ENCODE assay signal across 8 cellular contexts in the genomic region with DNA sequence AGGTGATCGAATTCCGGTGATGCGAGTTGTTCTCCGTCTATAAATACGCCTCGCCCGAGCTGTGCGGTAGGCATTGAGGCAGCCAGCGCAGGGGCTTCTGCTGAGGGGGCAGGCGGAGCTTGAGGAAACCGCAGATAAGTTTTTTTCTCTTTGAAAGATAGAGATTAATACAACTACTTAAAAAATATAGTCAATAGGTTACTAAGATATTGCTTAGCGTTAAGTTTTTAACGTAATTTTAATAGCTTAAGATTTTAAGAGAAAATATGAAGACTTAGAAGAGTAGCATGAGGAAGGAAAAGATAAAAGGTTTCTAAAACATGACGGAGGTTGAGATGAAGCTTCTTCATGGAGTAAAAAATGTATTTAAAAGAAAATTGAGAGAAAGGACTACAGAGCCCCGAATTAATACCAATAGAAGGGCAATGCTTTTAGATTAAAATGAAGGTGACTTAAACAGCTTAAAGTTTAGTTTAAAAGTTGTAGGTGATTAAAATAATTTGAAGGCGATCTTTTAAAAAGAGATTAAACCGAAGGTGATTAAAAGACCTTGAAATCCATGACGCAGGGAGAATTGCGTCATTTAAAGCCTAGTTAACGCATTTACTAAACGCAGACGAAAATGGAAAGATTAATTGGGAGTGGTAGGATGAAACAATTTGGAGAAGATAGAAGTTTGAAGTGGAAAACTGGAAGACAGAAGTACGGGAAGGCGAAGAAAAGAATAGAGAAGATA. TPM values are rescaled to one million over a fixed set of nuclear protein-coding genes. Genes with fewer than 3 reads are reported as not detected.
DNase-seq lines count a peak whose midpoint lies in the region; ATAC-seq and TF ChIP-seq lines count a peak whose summit lies in the region.

A gene (plus strand): TSS at position 69 of the 736 bp plus-strand sequence.

- peak within 1 kb of the TSS; percentile 96 for H3K9ac ChIP-seq in DND-41 (ENCODE audit: low read depth, low read length)

- H3K9me3 ChIP-seq in DND-41 (ENCODE audit: insufficient read depth, low read length, severe bottlenecking) (peaks cover 2% of the 10 kb centered on the region), right lobe of liver (no peaks in the 10 kb centered on the region)

- under 1% methylated on average over 24 of the region's 24 CpGs for WGBS in right lobe of liver (ENCODE audit: insufficient coverage, low coverage, low lambda C conversion rate, missing lambda C conversion rate)

- H4K20me1 ChIP-seq in DND-41 (ENCODE audit: insufficient read depth, low read length) = peaks cover 48% of the 10 kb centered on the region

- peaks cover 46% of the 10 kb centered on the region for H3K36me3 ChIP-seq in DND-41 (ENCODE audit: insufficient read depth, low read length)
- peaks cover 0 to 24% (median 16%) of the 10 kb centered on the region in 4 donors for H3K36me3 ChIP-seq in right lobe of liver

- H3K27me3 ChIP-seq in DND-41 (ENCODE audit: insufficient read depth, low read length, poor library complexity) (no peaks in the 10 kb centered on the region), right lobe of liver (no peaks in the 10 kb centered on the region)

- TF ChIP-seq POLR2A in right lobe of liver (IDR thresholded peaks at IDR 0.05) = peak; percentile 100

- H3K4me2 ChIP-seq in DND-41 (ENCODE audit: insufficient read depth, low read length) = peak within 1 kb of the TSS; percentile 84

- peaks cover 86% of the 10 kb centered on the region for H3K79me2 ChIP-seq in DND-41 (ENCODE audit: insufficient read depth, low read length)

- H2AFZ ChIP-seq in DND-41 (ENCODE audit: low read depth, low read length) = peak within 1 kb of the TSS; percentile 40; the same call in 1 of the 2 replicates

- intact Hi-C loops in right lobe of liver (cut with DNase I) = loop anchor here in 1 of 2 donors (5.0 kb wide), 1 partner anchor 77 kb away; a partner anchor contains a TSS

- DNase-seq in DND-41 = peak; percentile 93
- peak; percentile 98 for DNase-seq in NCI-H69 (lab: John Stamatoyannopoulos, UW)
- peak; percentile 92 for DNase-seq in activated CD4-positive, alpha-beta T cell treated with anti-CD3 and anti-CD28 coated beads, Interleukin-2, amount 50 U/mL, for 1 hour
- peak; percentile 97 for DNase-seq in dermis blood vessel endothelial cell
- peak; percentile 93 to 94 (median 93) for DNase-seq in right lobe of liver
- DNase-seq in stimulated activated CD4-positive, alpha-beta T cell treated with anti-CD3 and anti-CD28 coated beads, Interleukin-4, amount 100 ng/mL, for 1 hour = peak; percentile 92

- H3K4me1 ChIP-seq in DND-41 (ENCODE audit: insufficient read depth, low read length) = peaks cover 32% of the 10 kb centered on the region
- peaks cover 0 to 40% (median 9%) of the 10 kb centered on the region in 4 donors for H3K4me1 ChIP-seq in right lobe of liver

- ATAC-seq in DND-41 (ENCODE audit: insufficient read depth, low read depth) = no peak
- ATAC-seq in HG03439 (IDR thresholded peaks at IDR 0.05; ENCODE audit: unreplicated experiment) = peak; percentile 34
- ATAC-seq in right lobe of liver = peak; percentile 19 to 48 (median 30)
- no peak for ATAC-seq in HG03469 (IDR thresholded peaks at IDR 0.05; ENCODE audit: unreplicated experiment)

- H3K27ac ChIP-seq in DND-41 (ENCODE audit: low read length) (peak within 1 kb of the TSS; percentile 100), right lobe of liver (peak within 1 kb of the TSS; percentile 99 to 100 (median 100))

- H3K4me3 ChIP-seq in DND-41 (ENCODE audit: low read depth in 1 of 2, low read length in 2 of 2) (peak within 1 kb of the TSS; percentile 89 to 98), right lobe of liver (peak within 1 kb of the TSS; percentile 61 to 75 (median 67))

- no peak for TF ChIP-seq CTCF in DND-41 (IDR thresholded peaks at IDR 0.05; ENCODE audit: borderline replicate concordance, extremely low read depth, low read length, poor library complexity, severe bottlenecking)
- TF ChIP-seq CTCF in right lobe of liver (IDR thresholded peaks at IDR 0.05) = no peak

RNA-seq across cellular contexts. Expression of the gene that starts here (rescaled TPM):
- total RNA-seq in dermis blood vessel endothelial cell (2,930 and 8,332 TPM in 2 replicates), right lobe of liver (1,000 to 10,000 TPM; 2,716 to 5,163 (median 3,933) TPM)

Comparison
In these comparisons a context has a peak if more than half of its experiments do, and no peak if none do; other contexts are left out.
1. ATAC-seq: peak in HG03439 (single experiment) and right lobe of liver (4 of 4); none in DND-41 (single experiment) and HG03469 (single experiment).
2. Peak in every context shown above with its lines, with median percentiles within 50 percentile points of each other: DNase-seq.